ENCODE assay signal across 12 cellular contexts in genomic region chr2:41736586-41736985, GRCh38.
A peak's percentile ranks its signal among the peaks of the same experiment; 100 is the strongest.
DNase-seq lines count a peak whose midpoint lies in the region; ATAC-seq, FAIRE-seq and TF ChIP-seq lines count a peak whose summit lies in the region.
"Had no signal": no experiment of that assay in that cellular context is flagged by ENCODE, and none has a peak within 500 bp of the region (broad histone marks: within the 10 kb centered on the region; RNA-seq: fewer than 3 reads in every experiment).

No MANE protein-coding gene starts in this region.

- no peaks in the 10 kb centered on the region for H3K9me3 ChIP-seq in WERI-Rb-1 (ENCODE audit: severe bottlenecking)
- H3K9me3 ChIP-seq in effector memory CD4-positive, alpha-beta T cell (ENCODE audit: control insufficient read depth, low read length), result no peaks in the 10 kb centered on the region
- H3K9me3 ChIP-seq: prostate gland had no signal

- H3K27ac Mint-ChIP-seq in activated naive CD4-positive, alpha-beta T cell treated with anti-CD3 and anti-CD28 coated beads, Interleukin-2, amount 50 U/mL, for 72 hours, result no peak overlapping the region
- H3K27ac Mint-ChIP-seq: activated naive CD4-positive, alpha-beta T cell treated with anti-CD3 and anti-CD28 coated beads, Interleukin-2, amount 10 ng/mL, durations not matched to agents 7 days and 5 days had no signal

- H3K27me3 ChIP-seq in WERI-Rb-1 (ENCODE audit: insufficient read depth, low read depth, severe bottlenecking), result no peaks in the 10 kb centered on the region
- peaks cover 2% of the 10 kb centered on the region for H3K27me3 ChIP-seq in effector memory CD4-positive, alpha-beta T cell (replicated peaks; ENCODE audit: control insufficient read depth, insufficient read depth, low read length, poor library complexity, severe bottlenecking)

- no peaks in the 10 kb centered on the region for H3K36me3 Mint-ChIP-seq in activated naive CD4-positive, alpha-beta T cell treated with anti-CD3 and anti-CD28 coated beads, Interleukin-2, amount 50 U/mL, for 72 hours
- H3K36me3 Mint-ChIP-seq: activated naive CD4-positive, alpha-beta T cell treated with anti-CD3 and anti-CD28 coated beads, Interleukin-2, amount 10 ng/mL, durations not matched to agents 7 days and 5 days had no signal

- H3K9me3 Mint-ChIP-seq in activated naive CD4-positive, alpha-beta T cell treated with anti-CD3 and anti-CD28 coated beads, Interleukin-2, amount 50 U/mL, for 72 hours, result peaks cover 0 to 4% of the 10 kb centered on the region in 2 donors
- H3K9me3 Mint-ChIP-seq: activated naive CD4-positive, alpha-beta T cell treated with anti-CD3 and anti-CD28 coated beads, Interleukin-2, amount 10 ng/mL, durations not matched to agents 7 days and 5 days had no signal

- no peak overlapping the region for H3K4me3 ChIP-seq in WERI-Rb-1 (ENCODE audit: low read depth, low read length)
- H3K4me3 ChIP-seq in effector memory CD4-positive, alpha-beta T cell (ENCODE audit: insufficient read depth, low read depth, low read length, poor library complexity, severe bottlenecking), result no peak overlapping the region
- H3K4me3 ChIP-seq: prostate gland had no signal

- H3K27ac ChIP-seq in WERI-Rb-1, result no peak overlapping the region
- no peak overlapping the region for H3K27ac ChIP-seq in effector memory CD4-positive, alpha-beta T cell (ENCODE audit: insufficient read depth, low read length, poor library complexity, severe bottlenecking)
- H3K27ac ChIP-seq: prostate gland, VCaP had no signal

- DNase-seq in kidney glomerular epithelial cell (lab: John Stamatoyannopoulos, UW) (peak; percentile 53), GM19239 (ENCODE audit: insufficient read length, low spot score) (no peak), WERI-Rb-1 (no peak)
- DNase-seq in activated naive CD4-positive, alpha-beta T cell treated with anti-CD3 and anti-CD28 coated beads, Interleukin-2, amount 50 U/mL, for 72 hours (ENCODE audit: low spot score in 2 of 2), result no peak
- DNase-seq in effector memory CD4-positive, alpha-beta T cell, result no peak
- DNase-seq: activated naive CD4-positive, alpha-beta T cell treated with anti-CD3 and anti-CD28 coated beads, Interleukin-2, amount 10 ng/mL, durations not matched to agents 7 days and 5 days; COR-L47 had no signal

- no peaks in the 10 kb centered on the region for H3K36me3 ChIP-seq in WERI-Rb-1
- H3K36me3 ChIP-seq in effector memory CD4-positive, alpha-beta T cell (ENCODE audit: control insufficient read depth, insufficient read depth, low read length), result no peaks in the 10 kb centered on the region
- H3K36me3 ChIP-seq: prostate gland had no signal

- FAIRE-seq in GM19239 (lab: Jason Lieb, UNC), result no peak

- ATAC-seq in GM18520 (IDR thresholded peaks at IDR 0.05; ENCODE audit: unreplicated experiment) (peak; percentile 11), GM21526 (IDR thresholded peaks at IDR 0.05; ENCODE audit: low FRiP score, unreplicated experiment) (peak; percentile 32), HG03135 (IDR thresholded peaks at IDR 0.05; ENCODE audit: unreplicated experiment) (peak; percentile 43)
- no peak for ATAC-seq in activated naive CD4-positive, alpha-beta T cell treated with anti-CD3 and anti-CD28 coated beads, Interleukin-2, amount 50 U/mL, for 72 hours

- TF ChIP-seq CTCF in WERI-Rb-1 (IDR thresholded peaks at IDR 0.05; ENCODE audit: low read depth, low read length), result no peak

- H3K4me1 ChIP-seq in effector memory CD4-positive, alpha-beta T cell (ENCODE audit: control insufficient read depth, insufficient read depth, low read length, poor library complexity, severe bottlenecking), result no peaks in the 10 kb centered on the region
- H3K4me1 ChIP-seq: prostate gland had no signal

Comparison
In these comparisons a context has a peak if more than half of its experiments do, and no peak if none do; other contexts are left out.
1. ATAC-seq: peak in GM18520 (single experiment), GM21526 (single experiment) and HG03135 (single experiment); none in activated naive CD4-positive, alpha-beta T cell treated with anti-CD3 and anti-CD28 coated beads, Interleukin-2, amount 50 U/mL, for 72 hours (0 of 2).